ENCODE assay signal across 17 cellular contexts in genomic region chr4:113499166-113499565, GRCh38.
"Had no signal": no experiment of that assay in that cellular context is flagged by ENCODE, and none has a peak within 500 bp of the region (broad histone marks: within the 10 kb centered on the region; RNA-seq: fewer than 3 reads in every experiment).

No MANE protein-coding gene starts in this region.

- H3K27me3 Mint-ChIP-seq: activated naive CD4-positive, alpha-beta T cell treated with anti-CD3 and anti-CD28 coated beads, Interleukin-2, amount 50 U/mL, for 24 hours had no signal

- H3K27ac ChIP-seq: lower lobe of right lung, neutrophil, parathyroid adenoma, upper lobe of right lung had no signal

- H3K4me3 Mint-ChIP-seq: activated naive CD4-positive, alpha-beta T cell treated with anti-CD3 and anti-CD28 coated beads, Interleukin-2, amount 50 U/mL, for 24 hours; activated T-cell treated with anti-CD3 and anti-CD28 coated beads, Interleukin-2, amount 50 U/mL, for 72 hours; natural killer cell had no signal

- H3K27me3 ChIP-seq: neutrophil, upper lobe of right lung had no signal

- H3K4me1 Mint-ChIP-seq: natural killer cell had no signal

- ATAC-seq: activated CD4-positive, CD25-positive, alpha-beta regulatory T cell treated with anti-CD3 and anti-CD28 coated beads, Interleukin-2, amount 50 U/mL, for 24 hours; activated T-cell treated with anti-CD3 and anti-CD28 coated beads, Interleukin-2, amount 50 U/mL, for 72 hours; natural killer cell had no signal

- H3K36me3 ChIP-seq: neutrophil had no signal

- DNase-seq: activated CD8-positive, alpha-beta memory T cell treated with anti-CD3 and anti-CD28 coated beads for 24 hours; activated effector memory CD4-positive, alpha-beta T cell treated with anti-CD3 and anti-CD28 coated beads, Interleukin-2, amount 50 U/mL, for 16 hours; activated T-cell treated with anti-CD3 and anti-CD28 coated beads, Interleukin-2, amount 50 U/mL, for 72 hours; hypothalamus; kidney; lower lobe of right lung; natural killer cell; stimulated activated CD4-positive, alpha-beta T cell treated with anti-CD3 and anti-CD28 coated beads, Interleukin-12 subunit alpha, Interleukin-12 subunit beta, amount 100 ng/mL, for 4 hours; stimulated activated CD4-positive, alpha-beta T cell treated with anti-CD3 and anti-CD28 coated beads, Interleukin-1b, Interleukin-23, amount 100 ng/mL, for 48 hours; stimulated activated CD8-positive, alpha-beta memory T cell treated with anti-CD3 and anti-CD28 coated beads, Interleukin-4, amount 100 ng/mL, for 48 hours; stimulated activated naive CD4-positive, alpha-beta T cell; T1000; upper lobe of right lung had no signal

- H3K4me3 ChIP-seq: lower lobe of right lung, upper lobe of right lung had no signal

- H3K27ac Mint-ChIP-seq: activated naive CD4-positive, alpha-beta T cell treated with anti-CD3 and anti-CD28 coated beads, Interleukin-2, amount 50 U/mL, for 24 hours; activated T-cell treated with anti-CD3 and anti-CD28 coated beads, Interleukin-2, amount 50 U/mL, for 72 hours; natural killer cell had no signal

- H3K9me3 Mint-ChIP-seq: natural killer cell had no signal

- H3K4me1 ChIP-seq: lower lobe of right lung, parathyroid adenoma, upper lobe of right lung had no signal

- H3K9me3 ChIP-seq: lower lobe of right lung, neutrophil, upper lobe of right lung had no signal
